ENCODE assay signal across 15 cellular contexts in genomic region chr3:15683253-15683652, GRCh38.
A peak's percentile ranks its signal among the peaks of the same experiment; 100 is the strongest.
DNase-seq lines count a peak whose midpoint lies in the region; ATAC-seq and TF ChIP-seq lines count a peak whose summit lies in the region.
"Had no signal": no experiment of that assay in that cellular context is flagged by ENCODE, and none has a peak within 500 bp of the region (broad histone marks: within the 10 kb centered on the region; RNA-seq: fewer than 3 reads in every experiment).

No MANE protein-coding gene starts in this region.

- in situ Hi-C loops in Panc1 (cut with HindIII; ENCODE audit: low pct_unique_long_range_greater_than_20kb, low sequenced_read_pairs): no loop called here

- H3K4me1 ChIP-seq in Panc1 (ENCODE audit: control insufficient read depth, insufficient read depth, low read length): peaks cover 28% of the 10 kb centered on the region
- H3K4me1 ChIP-seq: Peyer's patch had no signal

- peaks cover 35% of the 10 kb centered on the region for H3K36me3 ChIP-seq in Panc1 (ENCODE audit: control insufficient read depth, insufficient read depth, low read length)

- CTCF ChIA-PET in Panc1 (lab: Charles Lee): no interaction called here

- H3K27ac ChIP-seq in HL-60 (replicated peaks) (peak overlapping the region; percentile 5), Panc1 (ENCODE audit: low read length) (peak overlapping the region; percentile 67; the same call in 1 of the 2 replicates)
- H3K27ac ChIP-seq: left lung, Peyer's patch, stomach had no signal

- TF ChIP-seq CTCF in HL-60 (IDR thresholded peaks at IDR 0.05; ENCODE audit: insufficient read depth, low read length) (no peak), Panc1 (IDR thresholded peaks at IDR 0.05) (no peak)

- no peaks in the 10 kb centered on the region for H3K9me3 ChIP-seq in Panc1 (ENCODE audit: control insufficient read depth, insufficient read depth, low read depth, low read length)
- H3K9me3 ChIP-seq: left lung, Peyer's patch, stomach had no signal

- POLR2A ChIA-PET in Panc1 (lab: Charles Lee): no interaction called here

- no peak for DNase-seq in HL-60 (ENCODE audit: low read depth in 1 of 2, low spot score in 1 of 2)
- no peak for DNase-seq in Panc1 (ENCODE audit: low read depth, low spot score)
- peak; percentile 38 for DNase-seq in medulla oblongata (ENCODE audit: extremely low spot score)
- peak; percentile 74 for DNase-seq in superior temporal gyrus (ENCODE audit: extremely low spot score)
- no peak for DNase-seq in OCI-M2 (lab: John Stamatoyannopoulos, UW; ENCODE audit: unreplicated experiment)
- DNase-seq: activated CD4-positive, CD25-positive, alpha-beta regulatory T cell; amniotic stem cell; cerebellar nuclear complex; left lung; NCI-H187; Peyer's patch; stimulated activated CD4-positive, alpha-beta T cell treated with anti-CD3 and anti-CD28 coated beads, Interleukin-15, amount 100 ng/mL, for 24 hours; stomach had no signal

- no peak overlapping the region for H3K4me3 ChIP-seq in HL-60 (replicated peaks; ENCODE audit: insufficient read depth, low read length)
- no peak overlapping the region for H3K4me3 ChIP-seq in Panc1 (ENCODE audit: low read depth in 2 of 2, low read length in 2 of 2)
- H3K4me3 ChIP-seq: left lung, Peyer's patch, stomach had no signal

- intact Hi-C loops in Panc1 (cut with micrococcal nuclease; ENCODE audit: unreplicated experiment): no loop called here

- no peak for ATAC-seq in Panc1
- ATAC-seq in HG03095 (IDR thresholded peaks at IDR 0.05; ENCODE audit: unreplicated experiment): no peak
- no peak for ATAC-seq in HG02642 (IDR thresholded peaks at IDR 0.05; ENCODE audit: poor library complexity, unreplicated experiment)
- ATAC-seq: left lung had no signal

- H3K27me3 ChIP-seq in HL-60 (ENCODE audit: insufficient read depth, poor library complexity, severe bottlenecking): no peaks in the 10 kb centered on the region
- no peaks in the 10 kb centered on the region for H3K27me3 ChIP-seq in Panc1 (ENCODE audit: control insufficient read depth, insufficient read depth, low read length)
- H3K27me3 ChIP-seq: left lung, Peyer's patch, stomach had no signal

- no TSS peak for BruUV-seq in Panc1 (replicated peaks; lab: Mats Ljungman, UMichigan)

Comparison
In these comparisons a context has a peak if more than half of its experiments do, and no peak if none do; other contexts are left out.
1. DNase-seq: peak in medulla oblongata (single experiment) and superior temporal gyrus (single experiment); none in HL-60 (0 of 2), Panc1 (single experiment) and OCI-M2 (single experiment).